Comparison of ENCODE assay signal across 8 cellular contexts in the genomic region with DNA sequence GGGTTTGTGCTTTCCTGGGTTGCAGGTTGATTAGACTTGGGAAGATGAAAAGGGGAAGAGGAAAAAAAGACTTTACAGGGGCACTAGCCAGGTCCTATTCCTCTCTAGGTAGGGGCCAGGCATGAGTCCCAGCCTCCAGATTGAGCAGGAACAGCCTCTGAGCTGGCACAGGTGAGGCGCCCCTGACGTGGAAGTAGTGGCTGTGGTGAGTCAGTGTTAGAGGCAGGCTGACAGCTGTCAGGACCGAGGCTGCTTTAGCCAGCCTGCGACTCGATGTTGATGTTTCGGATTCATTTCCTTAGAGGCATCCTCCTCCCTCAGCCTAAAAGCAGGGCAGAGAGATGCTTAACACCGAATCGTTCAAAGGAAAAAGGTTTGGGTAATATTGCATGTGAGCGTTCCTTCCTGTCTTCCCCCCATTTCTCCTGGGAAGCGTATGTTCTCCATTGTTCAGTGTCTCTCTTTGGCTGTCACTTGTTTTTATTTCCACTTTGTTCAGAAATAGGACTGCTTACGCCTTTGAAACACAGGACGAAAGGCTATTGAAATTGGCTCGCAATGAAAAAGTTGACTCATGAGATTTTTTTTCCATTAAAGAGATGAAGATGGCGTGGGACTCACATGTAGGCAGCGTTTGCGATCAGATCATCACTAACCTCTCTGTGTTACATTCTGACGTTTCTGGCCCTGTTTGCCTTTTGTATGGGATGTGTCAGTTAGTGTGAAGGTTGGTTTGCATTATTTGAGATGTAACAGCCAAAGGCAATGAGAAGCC. TPM values are rescaled to one million over a fixed set of nuclear protein-coding genes. Genes with fewer than 3 reads are reported as not detected.
DNase-seq lines count a peak whose midpoint lies in the region; ATAC-seq and TF ChIP-seq lines count a peak whose summit lies in the region.

No MANE protein-coding gene starts in this region.

- peaks cover 34% of the 10 kb centered on the region for H3K4me1 Mint-ChIP-seq in activated CD4-positive, alpha-beta memory T cell treated with anti-CD3 and anti-CD28 coated beads for 36 hours (ENCODE audit: low read depth)
- H3K4me1 Mint-ChIP-seq in naive thymus-derived CD8-positive, alpha-beta T cell, result peaks cover 25 to 46% (median 40%) of the 10 kb centered on the region in 4 donors

- peaks cover 9% of the 10 kb centered on the region for H3K36me3 Mint-ChIP-seq in activated CD4-positive, alpha-beta memory T cell treated with anti-CD3 and anti-CD28 coated beads for 36 hours
- peaks cover 0 to 10% (median 5%) of the 10 kb centered on the region in 3 donors for H3K36me3 Mint-ChIP-seq in naive thymus-derived CD8-positive, alpha-beta T cell

- TF ChIP-seq POLR2A in GM18505 (IDR thresholded peaks at IDR 0.05; ENCODE audit: borderline replicate concordance, extremely low read depth, insufficient read depth, insufficient read length), result no peak

- peak; percentile 56 to 74 for ATAC-seq in naive thymus-derived CD8-positive, alpha-beta T cell
- no peak for ATAC-seq in GM18505 (IDR thresholded peaks at IDR 0.05; ENCODE audit: unreplicated experiment)

- POLR2A ChIA-PET in activated CD4-positive, alpha-beta memory T cell treated with anti-CD3 and anti-CD28 coated beads for 36 hours (lab: Charles Lee), result interaction anchor here (0.6 to 3.2 kb wide), 5 partner anchors 17 to 525 kb away, joined by 3 to 12 read pairs (median 4); partner anchors contain the start of gene ZDHHC7
- POLR2A ChIA-PET in naive thymus-derived CD8-positive, alpha-beta T cell (lab: Charles Lee), result interaction anchor here (1.8 to 3.6 kb wide), 6 partner anchors 17 to 62 kb away, joined by 5 to 42 read pairs (median 22); partner anchors contain the start of gene ZDHHC7

- peak overlapping the region; percentile 93 for H3K27ac Mint-ChIP-seq in activated CD4-positive, alpha-beta memory T cell treated with anti-CD3 and anti-CD28 coated beads for 36 hours
- peak overlapping the region; percentile 88 to 95 (median 92) for H3K27ac Mint-ChIP-seq in naive thymus-derived CD8-positive, alpha-beta T cell

- CTCF ChIA-PET in activated CD4-positive, alpha-beta memory T cell treated with anti-CD3 and anti-CD28 coated beads for 36 hours (lab: Charles Lee), result interaction anchor here (1.5 to 3.6 kb wide), 3 partner anchors 27 to 58 kb away, joined by 3 to 24 read pairs (median 14); no protein-coding TSS in a partner anchor

- H3K9me3 Mint-ChIP-seq in activated CD4-positive, alpha-beta memory T cell treated with anti-CD3 and anti-CD28 coated beads for 36 hours, result no peaks in the 10 kb centered on the region
- no peaks in the 10 kb centered on the region for H3K9me3 Mint-ChIP-seq in naive thymus-derived CD8-positive, alpha-beta T cell

- DNase-seq in DMS53 treated with DMSO at 0.1 percent for 48 hours (lab: John Stamatoyannopoulos, UW; ENCODE audit: unreplicated experiment) (peak; percentile 51), HT-29 (ENCODE audit: low spot score) (peak; percentile 42), dermis microvascular lymphatic vessel endothelial cell (ENCODE audit: low read depth in 2 of 2) (peak; percentile 93 to 98), OCI-M2 (lab: John Stamatoyannopoulos, UW; ENCODE audit: unreplicated experiment) (no peak)
- peak; percentile 91 for DNase-seq in activated CD4-positive, alpha-beta memory T cell treated with anti-CD3 and anti-CD28 coated beads for 36 hours
- DNase-seq in naive thymus-derived CD8-positive, alpha-beta T cell, result peak; percentile 37 to 78 (median 58)
- DNase-seq in stimulated activated naive CD4-positive, alpha-beta T cell (lab: John Stamatoyannopoulos, UW), result peak; percentile 41 to 55 (median 42)

- H3K4me3 Mint-ChIP-seq in activated CD4-positive, alpha-beta memory T cell treated with anti-CD3 and anti-CD28 coated beads for 36 hours, result peak overlapping the region; percentile 81
- H3K4me3 Mint-ChIP-seq in naive thymus-derived CD8-positive, alpha-beta T cell, result peak overlapping the region; percentile 86 to 97 (median 92)

- intact Hi-C loops in activated CD4-positive, alpha-beta memory T cell treated with anti-CD3 and anti-CD28 coated beads for 36 hours (cut with micrococcal nuclease), result loop anchor here (1.0 to 10.0 kb wide), 6 partner anchors 18 to 514 kb away; partner anchors contain the start of gene ZDHHC7

- no peaks in the 10 kb centered on the region for H3K27me3 Mint-ChIP-seq in activated CD4-positive, alpha-beta memory T cell treated with anti-CD3 and anti-CD28 coated beads for 36 hours
- H3K27me3 Mint-ChIP-seq in naive thymus-derived CD8-positive, alpha-beta T cell, result no peaks in the 10 kb centered on the region

RNA-seq across cellular contexts. Expression of gene KIAA0513, which starts 1.2 kb away (rescaled TPM):
- total RNA-seq in HT-29 (2014; rRNA removed; shearing (Covaris generic)), result 0.91 and 1.2 TPM in 2 replicates
- total RNA-seq in activated CD4-positive, alpha-beta memory T cell treated with anti-CD3 and anti-CD28 coated beads for 36 hours, result 10 to 100 TPM; 15.7 to 15.9 TPM
- total RNA-seq in dermis microvascular lymphatic vessel endothelial cell, result 17.5 and 32.0 TPM in 2 replicates
- 10 to 100 TPM; 13.0 to 15.1 TPM for total RNA-seq in naive thymus-derived CD8-positive, alpha-beta T cell
- 10 to 100 TPM in 1 of 3 donors, 1 to 10 TPM in 2; 4.5 to 12.1 (median 7.8) TPM for polyA plus RNA-seq in naive thymus-derived CD8-positive, alpha-beta T cell

RNA-seq across cellular contexts. Expression of gene ZDHHC7, which starts 17.5 kb away (rescaled TPM):
- 40.1 and 40.3 TPM in 2 replicates for total RNA-seq in HT-29 (2014; rRNA removed; shearing (Covaris generic))
- 10 to 100 TPM; 23.5 to 25.1 TPM for total RNA-seq in activated CD4-positive, alpha-beta memory T cell treated with anti-CD3 and anti-CD28 coated beads for 36 hours
- 32.5 and 39.4 TPM in 2 replicates for total RNA-seq in dermis microvascular lymphatic vessel endothelial cell
- 10 to 100 TPM; 29.0 to 32.5 TPM for total RNA-seq in naive thymus-derived CD8-positive, alpha-beta T cell
- polyA plus RNA-seq in naive thymus-derived CD8-positive, alpha-beta T cell, result 10 to 100 TPM; 28.8 to 45.3 (median 37.7) TPM
